In genomic region chr2:84914334-84914733, GRCh38 we compare ENCODE assay signal across 1 cellular context.
TF ChIP-seq lines count a peak whose summit lies in the region.

No MANE protein-coding gene starts in this region.

TF ChIP-seq in HepG2, 621 proteins besides CTCF, POLR2A, EP300 and RAD21:
- TF ChIP-seq KAT7 (CRISPR knock-in tag; IDR thresholded peaks at IDR 0.05; ENCODE audit: borderline replicate concordance) (no peak), ATF7 (IDR thresholded peaks at IDR 0.05) (peak; percentile 94), ATF7 (CRISPR knock-in tag; IDR thresholded peaks at IDR 0.05) (no peak), ELK4 (CRISPR knock-in tag; IDR thresholded peaks at IDR 0.05; ENCODE audit: borderline replicate concordance) (no peak), ZNF703 (CRISPR knock-in tag; IDR thresholded peaks at IDR 0.05; ENCODE audit: borderline replicate concordance) (no peak), CREB1 (IDR thresholded peaks at IDR 0.05) (peak; percentile 98), CREB1 (CRISPR knock-in tag; IDR thresholded peaks at IDR 0.05) (no peak), TAF15 (IDR thresholded peaks at IDR 0.05; ENCODE audit: low read depth, low read length, poor library complexity, severe bottlenecking) (no peak)
- TF ChIP-seq, protein P1, sequence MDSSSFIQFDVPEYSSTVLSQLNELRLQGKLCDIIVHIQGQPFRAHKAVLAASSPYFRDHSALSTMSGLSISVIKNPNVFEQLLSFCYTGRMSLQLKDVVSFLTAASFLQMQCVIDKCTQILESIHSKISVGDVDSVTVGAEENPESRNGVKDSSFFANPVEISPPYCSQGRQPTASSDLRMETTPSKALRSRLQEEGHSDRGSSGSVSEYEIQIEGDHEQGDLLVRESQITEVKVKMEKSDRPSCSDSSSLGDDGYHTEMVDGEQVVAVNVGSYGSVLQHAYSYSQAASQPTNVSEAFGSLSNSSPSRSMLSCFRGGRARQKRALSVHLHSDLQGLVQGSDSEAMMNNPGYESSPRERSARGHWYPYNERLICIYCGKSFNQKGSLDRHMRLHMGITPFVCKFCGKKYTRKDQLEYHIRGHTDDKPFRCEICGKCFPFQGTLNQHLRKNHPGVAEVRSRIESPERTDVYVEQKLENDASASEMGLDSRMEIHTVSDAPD (CRISPR knock-in tag; IDR thresholded peaks at IDR 0.05) = no peak
